ENCODE assay signal across 8 cellular contexts in the genomic region with DNA sequence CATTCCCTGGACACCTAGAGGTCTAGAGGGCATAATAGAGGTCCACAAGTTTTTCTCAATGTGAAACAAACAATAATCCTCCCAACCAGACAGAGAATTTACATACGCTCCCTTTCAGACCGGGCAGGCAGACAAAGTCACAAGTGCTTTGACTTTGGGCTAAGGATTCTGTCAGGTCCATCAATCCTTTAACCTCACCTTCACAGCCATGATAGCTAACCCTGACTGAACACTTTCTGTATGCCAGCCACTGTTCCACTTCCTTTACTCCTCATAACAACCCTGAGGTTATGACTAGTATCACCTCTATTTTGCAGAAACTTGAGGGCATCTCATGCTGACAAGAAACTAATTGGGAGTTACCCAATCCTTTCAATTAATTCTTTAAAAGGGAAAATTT.
A peak's percentile ranks its signal among the peaks of the same experiment; 100 is the strongest.
DNase-seq lines count a peak whose midpoint lies in the region; ATAC-seq and TF ChIP-seq lines count a peak whose summit lies in the region.

No MANE protein-coding gene starts in this region.

- WGBS in right lobe of liver (ENCODE audit: insufficient coverage, low coverage, low lambda C conversion rate, missing lambda C conversion rate): 50% methylated on average over 1 of the region's 2 CpGs

- H3K27ac Mint-ChIP-seq in memory B cell: peak overlapping the region; percentile 92

- H3K4me3 Mint-ChIP-seq in memory B cell: peak overlapping the region; percentile 76

- no peaks in the 10 kb centered on the region for H3K27me3 Mint-ChIP-seq in memory B cell

- H3K27me3 ChIP-seq in HL-60 (ENCODE audit: insufficient read depth, poor library complexity, severe bottlenecking): no peaks in the 10 kb centered on the region
- H3K27me3 ChIP-seq in right lobe of liver: no peaks in the 10 kb centered on the region

- intact Hi-C loops in right lobe of liver (cut with DNase I): no loop called here
- intact Hi-C loops in posterior vena cava (cut with DNase I): no loop called here

- TF ChIP-seq POLR2A in right lobe of liver (IDR thresholded peaks at IDR 0.05): no peak

- no peaks in the 10 kb centered on the region for H3K36me3 ChIP-seq in right lobe of liver

- 0 out of 2 replicates have a peak overlapping the region, but pooled peaks have one; percentile 6 for H3K4me3 ChIP-seq in HL-60 (replicated peaks; ENCODE audit: insufficient read depth, low read length)
- no peak overlapping the region for H3K4me3 ChIP-seq in right lobe of liver

- H3K27ac ChIP-seq in HL-60 (replicated peaks) (peak overlapping the region; percentile 74), right lobe of liver (no peak overlapping the region)

- H3K36me3 Mint-ChIP-seq in memory B cell: no peaks in the 10 kb centered on the region

- no peaks in the 10 kb centered on the region for H3K4me1 ChIP-seq in right lobe of liver

- H3K9me3 Mint-ChIP-seq in memory B cell: no peaks in the 10 kb centered on the region

- peak in 1 of 2 experiments; percentile 3 for DNase-seq in HL-60 (ENCODE audit: low read depth in 1 of 2, low spot score in 1 of 2)
- DNase-seq in memory B cell (ENCODE audit: low spot score in 2 of 2): no peak
- DNase-seq in NCI-H82 (lab: John Stamatoyannopoulos, UW): no peak
- DNase-seq in right lobe of liver: no peak
- no peak for DNase-seq in occipital lobe (lab: John Stamatoyannopoulos, UW)
- DNase-seq in posterior vena cava (ENCODE audit: low spot score): no peak

- TF ChIP-seq CTCF in HL-60 (IDR thresholded peaks at IDR 0.05; ENCODE audit: insufficient read depth, low read length) (no peak), right lobe of liver (IDR thresholded peaks at IDR 0.05) (no peak)

- peaks cover 10% of the 10 kb centered on the region for H3K4me1 Mint-ChIP-seq in memory B cell

- ATAC-seq in GM18520 (IDR thresholded peaks at IDR 0.05; ENCODE audit: unreplicated experiment) (peak; percentile 15), GM21737 (IDR thresholded peaks at IDR 0.05; ENCODE audit: unreplicated experiment) (peak; percentile 19), memory B cell (ENCODE audit: low read depth) (peak; percentile 10), right lobe of liver (no peak)

- no peaks in the 10 kb centered on the region for H3K9me3 ChIP-seq in right lobe of liver

Comparison
In these comparisons a context has a peak if more than half of its experiments do, and no peak if none do; other contexts are left out.
1. ATAC-seq: peak in GM18520 (single experiment), GM21737 (single experiment) and memory B cell (single experiment); none in right lobe of liver (0 of 4).